8 cellular contexts compared by ENCODE assay signal in the genomic region with DNA sequence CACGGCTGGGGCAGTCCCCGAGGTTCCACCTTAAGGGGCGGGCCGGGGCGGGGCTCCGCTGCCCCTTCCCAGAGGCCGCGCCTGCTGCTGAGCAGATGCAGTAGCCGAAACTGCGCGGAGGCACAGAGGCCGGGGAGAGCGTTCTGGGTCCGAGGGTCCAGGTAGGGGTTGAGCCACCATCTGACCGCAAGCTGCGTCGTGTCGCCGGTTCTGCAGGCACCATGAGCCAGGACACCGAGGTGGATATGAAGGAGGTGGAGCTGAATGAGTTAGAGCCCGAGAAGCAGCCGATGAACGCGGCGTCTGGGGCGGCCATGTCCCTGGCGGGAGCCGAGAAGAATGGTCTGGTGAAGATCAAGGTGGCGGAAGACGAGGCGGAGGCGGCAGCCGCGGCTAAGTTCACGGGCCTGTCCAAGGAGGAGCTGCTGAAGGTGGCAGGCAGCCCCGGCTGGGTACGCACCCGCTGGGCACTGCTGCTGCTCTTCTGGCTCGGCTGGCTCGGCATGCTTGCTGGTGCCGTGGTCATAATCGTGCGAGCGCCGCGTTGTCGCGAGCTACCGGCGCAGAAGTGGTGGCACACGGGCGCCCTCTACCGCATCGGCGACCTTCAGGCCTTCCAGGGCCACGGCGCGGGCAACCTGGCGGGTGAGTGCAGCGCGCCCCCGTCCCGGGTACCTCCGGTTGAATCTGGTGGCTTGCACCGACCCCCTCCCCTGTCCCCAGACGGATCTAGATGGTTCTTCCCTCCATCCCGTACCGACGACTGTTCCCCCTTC. TPM values are rescaled to one million over a fixed set of nuclear protein-coding genes. Genes with fewer than 3 reads are reported as not detected.
DNase-seq lines count a peak whose midpoint lies in the region; ATAC-seq and TF ChIP-seq lines count a peak whose summit lies in the region.

A gene (plus strand): TSS at position 94 of the 776 bp plus-strand sequence. CDS start 128 bp downstream, at position 222.

- DNase-seq in AG10803 (ENCODE audit: low read depth): peak; percentile 88
- DNase-seq in NCI-H226: peak; percentile 92
- peak; percentile 79 for DNase-seq in activated CD4-positive, alpha-beta T cell treated with anti-CD3 and anti-CD28 coated beads for 1 hour
- DNase-seq in cerebellum (ENCODE audit: low spot score): peak; percentile 84
- peak; percentile 91 for DNase-seq in kidney tubule cell (ENCODE audit: low spot score)
- DNase-seq in stimulated activated CD4-positive, alpha-beta T cell treated with anti-CD3 and anti-CD28 coated beads, Interleukin-1b, Interleukin-23, amount 100 ng/mL, for 4 hours (ENCODE audit: low read depth in 2 of 2): peak; percentile 80 to 84

- ATAC-seq in GM18870 (IDR thresholded peaks at IDR 0.05; ENCODE audit: unreplicated experiment) (peak; percentile 68), HG03108 (IDR thresholded peaks at IDR 0.05; ENCODE audit: unreplicated experiment) (peak; percentile 58)

- peak within 1 kb of the TSS; percentile 100 for H3K4me3 ChIP-seq in AG10803 (ENCODE audit: low read length)

- TF ChIP-seq CTCF in AG10803 (conservative IDR thresholded peaks at IDR 0.05; ENCODE audit: low read length): peak; percentile 61

RNA-seq across cellular contexts. Expression of the gene that starts here (rescaled TPM):
- 64.1 TPM for total RNA-seq in cerebellum

Comparison
In these comparisons a context has a peak if more than half of its experiments do, and no peak if none do; other contexts are left out.
1. Peak in every context shown above with its lines: DNase-seq, ATAC-seq and H3K4me3 ChIP-seq.